In genomic region chr17:79047923-79048825, GRCh38 we compare ENCODE assay signal across 27 cellular contexts. TPM values are rescaled to one million over a fixed set of nuclear protein-coding genes. Genes with fewer than 3 reads are reported as not detected.
A peak's percentile ranks its signal among the peaks of the same experiment; 100 is the strongest.
DNase-seq lines count a peak whose midpoint lies in the region; ATAC-seq, FAIRE-seq and TF ChIP-seq lines count a peak whose summit lies in the region.
"Had no signal": no experiment of that assay in that cellular context is flagged by ENCODE, and none has a peak within 500 bp of the region (broad histone marks: within the 10 kb centered on the region; RNA-seq: fewer than 3 reads in every experiment).

No MANE protein-coding gene starts in this region.

- H3K23ac ChIP-seq in mesenchymal stem cell (ENCODE audit: low read length in 2 of 2), result no peak overlapping the region

- H3K36me3 Mint-ChIP-seq in astrocyte (ENCODE audit: low read depth, unreplicated experiment), result no peaks in the 10 kb centered on the region
- H3K36me3 Mint-ChIP-seq: activated naive CD8-positive, alpha-beta T cell treated with anti-CD3 and anti-CD28 coated beads for 36 hours; immature natural killer cell had no signal

- no peak overlapping the region for H3K9ac ChIP-seq in astrocyte (ENCODE audit: low read length)
- peak overlapping the region; percentile 77 for H3K9ac ChIP-seq in mesenchymal stem cell (ENCODE audit: low read length)
- no peak overlapping the region for H3K9ac ChIP-seq in subcutaneous abdominal adipose tissue (ENCODE audit: low read length in 5 of 5)

- H2BK120ac ChIP-seq in mesenchymal stem cell (ENCODE audit: low read depth, low read length), result no peak overlapping the region

- H3K27me3 ChIP-seq in HAP-1 (ENCODE audit: low read depth) (no peaks in the 10 kb centered on the region), astrocyte (ENCODE audit: insufficient read depth, low read length) (peaks cover 2% of the 10 kb centered on the region), mesenchymal stem cell (ENCODE audit: control insufficient read depth in 1 of 2, insufficient read depth in 1 of 2, low read length in 2 of 2) (peaks cover 0 to 25% of the 10 kb centered on the region in 2 experiments), subcutaneous abdominal adipose tissue (ENCODE audit: control insufficient read depth in 5 of 5, insufficient read depth in 4 of 5, low read length in 5 of 5) (no peaks in the 10 kb centered on the region)
- H3K27me3 ChIP-seq: uterus had no signal

- no peak overlapping the region for H2BK5ac ChIP-seq in mesenchymal stem cell (ENCODE audit: low read depth, low read length, poor library complexity, severe bottlenecking)

- H3K36me3 ChIP-seq in HAP-1 (replicated peaks) (no peaks in the 10 kb centered on the region), astrocyte (ENCODE audit: insufficient read depth, low read length) (no peaks in the 10 kb centered on the region), mesenchymal stem cell (ENCODE audit: control insufficient read depth in 1 of 2, insufficient read depth in 2 of 2, low read depth in 1 of 2, low read length in 2 of 2) (peaks cover 0 to 7% of the 10 kb centered on the region in 2 experiments), subcutaneous abdominal adipose tissue (ENCODE audit: control insufficient read depth in 5 of 5, insufficient read depth in 5 of 5, low read length in 5 of 5) (peaks cover 0 to 44% (median 21%) of the 10 kb centered on the region in 5 donors)
- H3K36me3 ChIP-seq: uterus had no signal

- H3K4ac ChIP-seq in mesenchymal stem cell (ENCODE audit: low read depth in 1 of 2, low read length in 2 of 2), result no peak overlapping the region

- TF ChIP-seq CTCF in astrocyte (IDR thresholded peaks at IDR 0.05; ENCODE audit: insufficient read depth, low read depth, low read length), result no peak

- no peaks in the 10 kb centered on the region for H3K9me3 Mint-ChIP-seq in astrocyte (ENCODE audit: unreplicated experiment)
- H3K9me3 Mint-ChIP-seq: immature natural killer cell had no signal

- no peak overlapping the region for H3K14ac ChIP-seq in mesenchymal stem cell (ENCODE audit: low read length in 2 of 2)

- no peak overlapping the region for H3K4me3 Mint-ChIP-seq in astrocyte (ENCODE audit: unreplicated experiment)
- H3K4me3 Mint-ChIP-seq: activated B cell treated with CpG ODN at 0.5 μM for 24 hours; activated naive CD8-positive, alpha-beta T cell treated with anti-CD3 and anti-CD28 coated beads for 36 hours; activated T-cell treated with anti-CD3 and anti-CD28 coated beads, Interleukin-2, amount 50 U/mL, for 72 hours; immature natural killer cell; nephron had no signal

- peaks cover 4% of the 10 kb centered on the region for H4K20me1 ChIP-seq in astrocyte (ENCODE audit: insufficient read depth, low read length)

- H4K8ac ChIP-seq in mesenchymal stem cell (ENCODE audit: low read length), result no peak overlapping the region

- in situ Hi-C loops in HAP-1 (cut with MboI; ENCODE audit: low sequenced_read_pairs), result loop anchor here (5.0 kb wide), 1 partner anchor 34 kb away; no protein-coding TSS in a partner anchor

- no peak overlapping the region for H3K27ac ChIP-seq in astrocyte (ENCODE audit: low read depth, low read length)
- H3K27ac ChIP-seq in mesenchymal stem cell (ENCODE audit: low read length, poor library complexity, severe bottlenecking), result no peak overlapping the region
- peak overlapping the region; percentile 67 for H3K27ac ChIP-seq in subcutaneous abdominal adipose tissue (ENCODE audit: low read depth, low read length)

- no peak overlapping the region for H2BK15ac ChIP-seq in mesenchymal stem cell (ENCODE audit: low read depth, poor library complexity, severe bottlenecking)

- H3K4me3 ChIP-seq in HAP-1 (no peak overlapping the region), astrocyte (ENCODE audit: insufficient read depth, low read depth, low read length) (no peak overlapping the region), mesenchymal stem cell (ENCODE audit: insufficient read depth in 1 of 2, low read depth in 1 of 2, low read length in 2 of 2) (peak overlapping the region in 1 of 2 experiments; percentile 60), subcutaneous abdominal adipose tissue (ENCODE audit: low read depth in 1 of 5, low read length in 5 of 5) (peak overlapping the region in 2 of 5 donors; percentile 1 to 30)
- H3K4me3 ChIP-seq: dorsolateral prefrontal cortex, esophagus squamous epithelium, GM12878, uterus had no signal

- H3K79me1 ChIP-seq in mesenchymal stem cell (replicated peaks; ENCODE audit: low read length, poor library complexity, severe bottlenecking), result no peaks in the 10 kb centered on the region

- H3K4me1 ChIP-seq in HAP-1 (peaks cover 7% of the 10 kb centered on the region), astrocyte (ENCODE audit: insufficient read depth, low read length) (peaks cover 6% of the 10 kb centered on the region), mesenchymal stem cell (ENCODE audit: control insufficient read depth, insufficient read depth, low read depth, low read length) (peaks cover 2% of the 10 kb centered on the region), subcutaneous abdominal adipose tissue (ENCODE audit: control insufficient read depth in 5 of 5, insufficient read depth in 5 of 5, low read length in 5 of 5) (peaks cover 12 to 43% (median 33%) of the 10 kb centered on the region in 5 donors)
- H3K4me1 ChIP-seq: uterus had no signal

- FAIRE-seq in astrocyte (lab: Jason Lieb, UNC), result no peak
- FAIRE-seq: bronchial epithelial cell, D721Med, GM12878 had no signal

- peaks cover 6% of the 10 kb centered on the region for H3K4me1 Mint-ChIP-seq in astrocyte (ENCODE audit: low read depth, unreplicated experiment)
- H3K4me1 Mint-ChIP-seq: activated B cell treated with CpG ODN at 0.5 μM for 24 hours had no signal

- no peak overlapping the region for H3K18ac ChIP-seq in mesenchymal stem cell (ENCODE audit: low read depth in 1 of 2, low read length in 2 of 2)

- peak; percentile 68 to 76 for DNase-seq in HAP-1 (ENCODE audit: low spot score in 2 of 2)
- DNase-seq in astrocyte (ENCODE audit: low read depth), result no peak
- no peak for DNase-seq in mesenchymal stem cell
- DNase-seq in NCI-H1105 (lab: John Stamatoyannopoulos, UW), result no peak
- no peak for DNase-seq in Ammon's horn (ENCODE audit: low spot score)
- DNase-seq: activated B cell treated with CpG ODN at 0.5 μM for 24 hours; activated CD8-positive, alpha-beta memory T cell treated with anti-CD3 and anti-CD28 coated beads for 24 hours; activated naive CD8-positive, alpha-beta T cell treated with anti-CD3 and anti-CD28 coated beads for 36 hours; activated T-cell treated with anti-CD3 and anti-CD28 coated beads, Interleukin-2, amount 50 U/mL, for 72 hours; AML-193; esophagus squamous epithelium; GF-D8; immature natural killer cell; mammary epithelial cell; NCI-H1092; NCI-H2107; SIG-M5; stimulated activated naive CD4-positive, alpha-beta T cell treated with Interleukin-2 at 50 U/mL for 16 hours had no signal

- H3K4me2 ChIP-seq in astrocyte (ENCODE audit: low read length), result peak overlapping the region; percentile 22
- no peak overlapping the region for H3K4me2 ChIP-seq in mesenchymal stem cell (ENCODE audit: low read length, poor library complexity, severe bottlenecking)

- H4K91ac ChIP-seq in mesenchymal stem cell (ENCODE audit: low read length), result no peak overlapping the region

- peaks cover 44% of the 10 kb centered on the region for H3K27me3 Mint-ChIP-seq in astrocyte (ENCODE audit: low read depth, unreplicated experiment)

- no peaks in the 10 kb centered on the region for H3K79me2 ChIP-seq in astrocyte (ENCODE audit: insufficient read depth, low read length)

- 92% methylated on average over 41 of the region's 41 CpGs for WGBS in mesenchymal stem cell

- no peak for ATAC-seq in esophagus mucosa
- ATAC-seq: activated T-cell treated with anti-CD3 and anti-CD28 coated beads, Interleukin-2, amount 50 U/mL, for 72 hours; GM12878 had no signal

- H2AK5ac ChIP-seq in mesenchymal stem cell (ENCODE audit: low read length, severe bottlenecking), result no peak overlapping the region

- H2AFZ ChIP-seq in astrocyte (ENCODE audit: low read depth, low read length), result peak overlapping the region; percentile 60
- H2AFZ ChIP-seq in mesenchymal stem cell (ENCODE audit: low read depth, low read length), result no peak overlapping the region

- no peak overlapping the region for H2BK12ac ChIP-seq in mesenchymal stem cell (ENCODE audit: low read length in 2 of 2)

- H3K9me3 ChIP-seq in HAP-1 (no peaks in the 10 kb centered on the region), astrocyte (ENCODE audit: insufficient read depth, low read depth, low read length) (no peaks in the 10 kb centered on the region), mesenchymal stem cell (ENCODE audit: control insufficient read depth, low read length) (no peaks in the 10 kb centered on the region), subcutaneous abdominal adipose tissue (ENCODE audit: control insufficient read depth in 5 of 5, low read length in 5 of 5) (peaks cover 0 to 1% (median 0%) of the 10 kb centered on the region in 5 donors)
- H3K9me3 ChIP-seq: esophagus squamous epithelium, uterus had no signal

- no peak overlapping the region for H3K27ac Mint-ChIP-seq in astrocyte (ENCODE audit: unreplicated experiment)
- H3K27ac Mint-ChIP-seq: activated B cell treated with CpG ODN at 0.5 μM for 24 hours; activated naive CD8-positive, alpha-beta T cell treated with anti-CD3 and anti-CD28 coated beads for 36 hours; activated T-cell treated with anti-CD3 and anti-CD28 coated beads, Interleukin-2, amount 50 U/mL, for 72 hours; immature natural killer cell; nephron had no signal

RNA-seq across cellular contexts. Expression of gene C1QTNF1, which starts 24.2 kb away (rescaled TPM):
- 1.8 and 2.2 TPM in 2 replicates for total RNA-seq in astrocyte
- polyA plus RNA-seq in mesenchymal stem cell (2013, experiment 1 of 2), result 11.9 TPM
- 13.6 TPM for polyA plus RNA-seq in mesenchymal stem cell (2013, experiment 2 of 2)
- 4.1 TPM for total RNA-seq in esophagus mucosa
- total RNA-seq: activated B cell treated with CpG ODN at 0.5 μM for 24 hours; T-helper 2 cell treated with Interferon-gamma antibody and Interleukin-4, amounts not matched to agents 100 ng/mL and 5 ng/mL, for 36 hours had no signal
- polyA plus RNA-seq: immature natural killer cell had no signal

RNA-seq across cellular contexts. Expression of gene ENGASE, which starts 26.4 kb away (rescaled TPM):
- total RNA-seq in astrocyte, result 11.5 and 11.6 TPM in 2 replicates
- 6.9 TPM for polyA plus RNA-seq in mesenchymal stem cell (2013, experiment 1 of 2)
- 5.8 TPM for polyA plus RNA-seq in mesenchymal stem cell (2013, experiment 2 of 2)
- total RNA-seq in esophagus mucosa, result 6.5 TPM

RNA-seq across cellular contexts. Expression of gene CANT1, which starts 38.6 kb away (rescaled TPM):
- total RNA-seq in astrocyte (71.3 and 72.1 TPM in 2 replicates), esophagus mucosa (55.5 TPM)
- polyA plus RNA-seq in mesenchymal stem cell (2013, experiment 1 of 2), result 37.8 TPM
- 38.3 TPM for polyA plus RNA-seq in mesenchymal stem cell (2013, experiment 2 of 2)

Comparison
In these comparisons a context has a peak if more than half of its experiments do, and no peak if none do; other contexts are left out.
1. DNase-seq: peak in HAP-1 (2 of 2); none in astrocyte (single experiment), mesenchymal stem cell (single experiment), NCI-H1105 (single experiment) and Ammon's horn (single experiment).